ENCODE assay signal across 19 cellular contexts in the genomic region with DNA sequence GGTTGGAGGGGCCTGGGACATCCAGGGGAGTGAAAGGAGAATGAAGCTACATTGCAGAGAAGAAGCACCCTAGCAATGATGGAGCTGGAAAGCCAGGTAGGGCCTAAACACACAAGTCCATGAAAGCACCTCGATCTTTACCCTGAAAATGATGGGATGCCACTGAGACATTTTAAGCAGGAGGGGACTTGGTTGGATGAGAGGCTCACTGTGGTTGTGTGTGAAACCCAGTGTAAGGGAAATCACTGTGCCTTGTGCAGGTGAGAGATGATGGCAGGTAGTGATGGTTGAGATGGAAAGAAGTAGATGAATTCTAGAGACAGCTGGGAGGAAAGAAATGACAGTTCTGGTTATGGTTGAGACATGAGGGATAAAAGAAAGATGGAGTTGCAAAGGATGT.
"Had no signal": no experiment of that assay in that cellular context is flagged by ENCODE, and none has a peak within 500 bp of the region (broad histone marks: within the 10 kb centered on the region; RNA-seq: fewer than 3 reads in every experiment).

No MANE protein-coding gene starts in this region.

- H3K27me3 Mint-ChIP-seq: stimulated activated naive CD8-positive, alpha-beta T cell treated with anti-CD3 and anti-CD28 coated beads, Interleukin-15, Interleukin-2, amounts not matched to agents 100 ng/mL and 50 ng/mL, for 24 hours had no signal

- H3K27ac Mint-ChIP-seq: nephron; progenitor cell of endocrine pancreas; stimulated activated naive CD8-positive, alpha-beta T cell treated with anti-CD3 and anti-CD28 coated beads, Interleukin-15, Interleukin-2, amounts not matched to agents 100 ng/mL and 50 ng/mL, for 24 hours had no signal

- H3K4me3 ChIP-seq: esophagus muscularis mucosa, gastrocnemius medialis, heart right ventricle, pancreas, tibial artery, upper lobe of left lung, uterus had no signal

- DNase-seq: effector memory CD4-positive, alpha-beta T cell; gastrocnemius medialis; heart right ventricle; hypothalamus; mammary epithelial cell; occipital lobe; pancreas; right cardiac atrium; small intestine; stimulated activated CD4-positive, alpha-beta T cell treated with anti-CD3 and anti-CD28 coated beads, Interleukin-12 subunit alpha, Interleukin-12 subunit beta, amount 100 ng/mL, for 4 hours; tibial artery; upper lobe of left lung; uterus had no signal

- H3K9me3 Mint-ChIP-seq: nephron; stimulated activated naive CD8-positive, alpha-beta T cell treated with anti-CD3 and anti-CD28 coated beads, Interleukin-15, Interleukin-2, amounts not matched to agents 100 ng/mL and 50 ng/mL, for 24 hours had no signal

- H3K36me3 ChIP-seq: gastrocnemius medialis, pancreas, tibial artery, uterus had no signal

- H3K4me1 Mint-ChIP-seq: nephron had no signal

- H3K27me3 ChIP-seq: esophagus muscularis mucosa, gastrocnemius medialis, pancreas, tibial artery, upper lobe of left lung, uterus had no signal

- FAIRE-seq: islet of Langerhans, pancreas, small intestine had no signal

- ATAC-seq: gastrocnemius medialis, heart right ventricle, left lobe of liver, pancreas, right cardiac atrium had no signal

- H3K4me3 Mint-ChIP-seq: nephron; stimulated activated naive CD8-positive, alpha-beta T cell treated with anti-CD3 and anti-CD28 coated beads, Interleukin-15, Interleukin-2, amounts not matched to agents 100 ng/mL and 50 ng/mL, for 24 hours had no signal
